12 cellular contexts compared by ENCODE assay signal in genomic region chr5:140039561-140039960, GRCh38. TPM values are rescaled to one million over a fixed set of nuclear protein-coding genes. Genes with fewer than 3 reads are reported as not detected.
DNase-seq lines count a peak whose midpoint lies in the region; ATAC-seq and TF ChIP-seq lines count a peak whose summit lies in the region.
"Had no signal": no experiment of that assay in that cellular context is flagged by ENCODE, and none has a peak within 500 bp of the region (broad histone marks: within the 10 kb centered on the region; RNA-seq: fewer than 3 reads in every experiment).

No MANE protein-coding gene starts in this region.

- no peak overlapping the region; the same call in 1 of the 2 replicates for H3K27ac Mint-ChIP-seq in HFFc6
- peak overlapping the region in 2 of 5 experiments; percentile 41 to 87 for H3K27ac Mint-ChIP-seq in brain
- H3K27ac Mint-ChIP-seq in T-helper 17 cell = no peak overlapping the region

- DNase-seq in CD1c-positive myeloid dendritic cell (ENCODE audit: extremely low spot score) = peak; percentile 38
- no peak for DNase-seq in HFFc6
- no peak for DNase-seq in NCI-H510A treated with DMSO at 0.1 percent for 48 hours (lab: John Stamatoyannopoulos, UW)
- no peak for DNase-seq in SHP77 treated with DMSO at 0.1 percent for 48 hours (lab: John Stamatoyannopoulos, UW)
- no peak for DNase-seq in T-helper 17 cell
- DNase-seq: activated CD8-positive, alpha-beta memory T cell treated with anti-CD3 and anti-CD28 coated beads for 24 hours; NCI-H1048; NCI-H82 had no signal

- H3K4me1 ChIP-seq in muscle layer of colon (ENCODE audit: insufficient read depth, low read length) = peaks cover 30% of the 10 kb centered on the region

- TF ChIP-seq POLR2A in GM18505 (IDR thresholded peaks at IDR 0.05; ENCODE audit: borderline replicate concordance, extremely low read depth, insufficient read depth, insufficient read length) = no peak

- H3K9me3 Mint-ChIP-seq in HFFc6 (peaks cover 5% of the 10 kb centered on the region), brain (peaks cover 0 to 7% (median 4%) of the 10 kb centered on the region in 5 experiments)

- peaks cover 29% of the 10 kb centered on the region for H3K27me3 Mint-ChIP-seq in HFFc6 (ENCODE audit: insufficient read depth)
- peaks cover 82% of the 10 kb centered on the region for H3K27me3 Mint-ChIP-seq in brain
- peaks cover 78% of the 10 kb centered on the region for H3K27me3 Mint-ChIP-seq in T-helper 17 cell

- ATAC-seq in T-helper 17 cell (no peak), GM18505 (IDR thresholded peaks at IDR 0.05; ENCODE audit: unreplicated experiment) (no peak)

- H3K27me3 ChIP-seq in muscle layer of colon (ENCODE audit: control insufficient read depth in 1 of 2, insufficient read depth in 2 of 2, low read length in 2 of 2) = peaks cover 0 to 10% of the 10 kb centered on the region in 2 donors

- H3K4me3 Mint-ChIP-seq in HFFc6 (peak overlapping the region; percentile 0; the same call in 1 of the 2 replicates), brain (peak overlapping the region in 4 of 5 experiments; percentile 5 to 93 (median 81)), T-helper 17 cell (no peak overlapping the region)

- no peaks in the 10 kb centered on the region for H3K36me3 ChIP-seq in muscle layer of colon (ENCODE audit: insufficient read depth, low read length)
- H3K36me3 ChIP-seq: BLaER1 had no signal

- H3K4me1 Mint-ChIP-seq in HFFc6 (ENCODE audit: low read depth) = peaks cover 33% of the 10 kb centered on the region
- peaks cover 49% of the 10 kb centered on the region for H3K4me1 Mint-ChIP-seq in brain
- H3K4me1 Mint-ChIP-seq in T-helper 17 cell = peaks cover 16% of the 10 kb centered on the region

- H3K4me3 ChIP-seq in muscle layer of colon (ENCODE audit: low read depth in 1 of 2, low read length in 2 of 2) = no peak overlapping the region
- H3K4me3 ChIP-seq: BLaER1 had no signal

- H3K9me3 ChIP-seq in muscle layer of colon (ENCODE audit: low read length) = no peaks in the 10 kb centered on the region
- no peaks in the 10 kb centered on the region for H3K9me3 ChIP-seq in T-helper 17 cell (ENCODE audit: control insufficient read depth, low read length, poor library complexity, severe bottlenecking)
- H3K9me3 ChIP-seq: BLaER1 had no signal

- peak overlapping the region; percentile 27 for H3K27ac ChIP-seq in muscle layer of colon (ENCODE audit: low read depth, low read length)
- H3K27ac ChIP-seq: BLaER1 had no signal

- H3K36me3 Mint-ChIP-seq in HFFc6 (ENCODE audit: low read depth) = no peaks in the 10 kb centered on the region; the same call in 1 of the 2 replicates
- peaks cover 5% of the 10 kb centered on the region for H3K36me3 Mint-ChIP-seq in brain
- H3K36me3 Mint-ChIP-seq in T-helper 17 cell (ENCODE audit: low read depth) = peaks cover 10% of the 10 kb centered on the region

- TF ChIP-seq CTCF in HFFc6 (IDR thresholded peaks at IDR 0.05) (no peak), brain (conservative IDR thresholded peaks at IDR 0.05) (no peak)

- no peak overlapping the region for H3K9ac ChIP-seq in muscle layer of colon (ENCODE audit: low read length)
- H3K9ac ChIP-seq: BLaER1 had no signal

RNA-seq across cellular contexts. Expression of gene NRG2, which starts 3.5 kb away (rescaled TPM):
- total RNA-seq in HFFc6 (2021; fragmentation: NEBNext Ultra II Directional; extraction: Animal tissue kit (Norgen Biotek cat#: 25700)) = under 1 TPM in 5 of 6 experiments, not detected in 1; 0.11 to 0.35 (median 0.19) TPM
- polyA plus RNA-seq in brain (ENCODE audit: insufficient read depth, low read depth, low replicate concordance) = 1.6 TPM
- total RNA-seq in T-helper 17 cell = under 1 TPM in 1 of 2 donors, not detected in 1; 0.08 TPM
